ENCODE assay signal across 1 cellular context in the genomic region with DNA sequence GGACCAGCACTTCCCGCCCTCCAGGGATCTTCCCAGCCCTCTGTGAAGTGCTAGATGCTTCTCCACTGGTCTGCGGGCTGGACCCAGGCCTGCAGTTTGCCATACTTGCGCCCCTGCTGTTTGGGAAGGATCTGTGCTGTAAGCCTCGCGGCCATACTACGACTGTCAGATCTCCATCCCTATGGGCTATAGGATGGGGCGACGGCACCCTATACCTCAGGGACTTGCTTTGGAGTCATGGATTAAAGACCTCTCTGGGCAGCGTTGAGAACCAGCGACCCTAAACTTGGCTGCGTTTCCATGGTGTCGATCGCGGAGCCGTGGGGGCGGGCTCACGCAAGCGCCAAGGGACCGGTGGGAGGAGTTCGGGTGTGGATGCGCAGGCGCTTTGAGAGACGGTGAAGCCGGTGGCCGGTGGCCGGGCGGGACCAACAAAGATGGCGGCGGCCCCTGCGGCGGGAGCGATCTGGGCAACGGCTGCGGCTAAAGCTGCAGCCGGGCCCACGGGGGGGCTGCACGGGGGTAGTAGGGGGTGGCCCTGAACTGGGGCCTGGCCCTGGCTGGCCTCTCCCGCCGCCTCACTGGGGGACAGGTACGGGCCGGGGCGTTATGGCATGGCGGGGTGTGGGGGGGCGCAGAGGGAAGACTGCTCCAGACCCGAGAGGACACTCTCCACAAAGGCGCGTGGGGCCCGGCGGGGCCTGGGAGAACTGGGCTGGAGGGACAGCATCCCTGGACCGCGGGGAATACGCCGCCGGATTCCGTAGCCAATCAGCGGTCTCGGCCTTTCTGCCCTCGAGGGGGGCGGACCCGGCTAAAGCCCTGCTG.
TF ChIP-seq lines count a peak whose summit lies in the region.

TSS of gene USP21 (plus strand) at position 414 of the 828 bp plus-strand sequence. CDS start 1,141 bp downstream, outside the sequence.

TF ChIP-seq in HepG2, 621 proteins besides CTCF, POLR2A, EP300 and RAD21 (continued from another document and continues in another):
- TF ChIP-seq ZHX1 (CRISPR knock-in tag; IDR thresholded peaks at IDR 0.05; ENCODE audit: low read depth) (peak; percentile 76; the same call in 1 of the 2 replicates), HOXA3 (CRISPR knock-in tag; IDR thresholded peaks at IDR 0.05) (peak; percentile 54; the same call in 1 of the 2 replicates), NONO (IDR thresholded peaks at IDR 0.05) (no peak), NONO (CRISPR knock-in tag; conservative IDR thresholded peaks at IDR 0.05) (no peak; the same call in 1 of the 2 replicates), TAF1 (CRISPR knock-in tag; IDR thresholded peaks at IDR 0.05) (peak; percentile 93), CHD2 (IDR thresholded peaks at IDR 0.05; ENCODE audit: low read depth, low read length) (no peak), ZNF431 (CRISPR knock-in tag; IDR thresholded peaks at IDR 0.05; ENCODE audit: borderline replicate concordance, low read depth) (no peak), TRIM24 (CRISPR knock-in tag; IDR thresholded peaks at IDR 0.05) (no peak), MTA1 (CRISPR knock-in tag; IDR thresholded peaks at IDR 0.05; ENCODE audit: borderline replicate concordance) (no peak), RELA (CRISPR knock-in tag; IDR thresholded peaks at IDR 0.05) (no peak), ZUFSP (CRISPR knock-in tag; IDR thresholded peaks at IDR 0.05; ENCODE audit: borderline replicate concordance) (no peak), ATF7-NPFF (CRISPR knock-in tag; IDR thresholded peaks at IDR 0.05; ENCODE audit: low read depth) (no peak), RBM39 (IDR thresholded peaks at IDR 0.05; ENCODE audit: low read depth, low read length, poor library complexity, severe bottlenecking) (peak; percentile 60), SP140L (CRISPR knock-in tag; IDR thresholded peaks at IDR 0.05; ENCODE audit: borderline replicate concordance) (no peak), ATAD3A (CRISPR knock-in tag; IDR thresholded peaks at IDR 0.05) (no peak), GATAD2A (CRISPR knock-in tag; IDR thresholded peaks at IDR 0.05) (no peak; the same call in 1 of the 2 replicates), SALL2 (CRISPR knock-in tag; IDR thresholded peaks at IDR 0.05) (no peak), HNRNPK (IDR thresholded peaks at IDR 0.05; ENCODE audit: low read depth, low read length, poor library complexity, severe bottlenecking) (no peak), ZNF839 (CRISPR knock-in tag; IDR thresholded peaks at IDR 0.05; ENCODE audit: borderline replicate concordance) (no peak), PITX1 (CRISPR knock-in tag; IDR thresholded peaks at IDR 0.05) (0 out of 2 replicates have a peak, but pooled peaks have one; percentile 23), FLYWCH1 (CRISPR knock-in tag; IDR thresholded peaks at IDR 0.05) (no peak), ASH2L (IDR thresholded peaks at IDR 0.05; ENCODE audit: insufficient read length, low read depth, low read length) (peak; percentile 77), ZMAT3 (CRISPR knock-in tag; conservative IDR thresholded peaks at IDR 0.05) (peak; percentile 43; the same call in 1 of the 2 replicates), PLRG1 (conservative IDR thresholded peaks at IDR 0.05) (no peak), POGZ (CRISPR knock-in tag; IDR thresholded peaks at IDR 0.05) (peak; percentile 56), ZNF501 (CRISPR knock-in tag; IDR thresholded peaks at IDR 0.05) (peak; percentile 88), NR2C2 (CRISPR knock-in tag; IDR thresholded peaks at IDR 0.05; ENCODE audit: borderline replicate concordance) (no peak), AGO2 (optimal IDR thresholded peaks at IDR 0.05; ENCODE audit: low read depth, low read length) (peak; percentile 90), HOXD1 (CRISPR knock-in tag; IDR thresholded peaks at IDR 0.05) (no peak), RFXAP (CRISPR knock-in tag; IDR thresholded peaks at IDR 0.05; ENCODE audit: borderline replicate concordance) (no peak), ZNF639 (CRISPR knock-in tag; conservative IDR thresholded peaks at IDR 0.05) (no peak), HOXA9 (CRISPR knock-in tag; IDR thresholded peaks at IDR 0.05; ENCODE audit: borderline replicate concordance) (no peak), PPARG (CRISPR knock-in tag; conservative IDR thresholded peaks at IDR 0.05) (no peak), MAF1 (CRISPR knock-in tag; IDR thresholded peaks at IDR 0.05; ENCODE audit: borderline replicate concordance) (no peak), FOXA1 (IDR thresholded peaks at IDR 0.05) (no peak), FOXA1 (CRISPR knock-in tag; IDR thresholded peaks at IDR 0.05) (no peak), HMG20B (CRISPR knock-in tag; conservative IDR thresholded peaks at IDR 0.05) (no peak), ZNF782 (CRISPR knock-in tag; IDR thresholded peaks at IDR 0.05; ENCODE audit: borderline replicate concordance) (no peak), LBX2 (CRISPR knock-in tag; IDR thresholded peaks at IDR 0.05; ENCODE audit: borderline replicate concordance) (no peak), RFXANK (CRISPR knock-in tag; IDR thresholded peaks at IDR 0.05) (no peak), KLF15 (CRISPR knock-in tag; IDR thresholded peaks at IDR 0.05; ENCODE audit: borderline replicate concordance) (no peak), BCL6 (CRISPR knock-in tag; IDR thresholded peaks at IDR 0.05) (no peak), ZNF557 (CRISPR knock-in tag; IDR thresholded peaks at IDR 0.05) (no peak), ELF1 (CRISPR knock-in tag; IDR thresholded peaks at IDR 0.05) (no peak)
- TF ChIP-seq, protein P1, sequence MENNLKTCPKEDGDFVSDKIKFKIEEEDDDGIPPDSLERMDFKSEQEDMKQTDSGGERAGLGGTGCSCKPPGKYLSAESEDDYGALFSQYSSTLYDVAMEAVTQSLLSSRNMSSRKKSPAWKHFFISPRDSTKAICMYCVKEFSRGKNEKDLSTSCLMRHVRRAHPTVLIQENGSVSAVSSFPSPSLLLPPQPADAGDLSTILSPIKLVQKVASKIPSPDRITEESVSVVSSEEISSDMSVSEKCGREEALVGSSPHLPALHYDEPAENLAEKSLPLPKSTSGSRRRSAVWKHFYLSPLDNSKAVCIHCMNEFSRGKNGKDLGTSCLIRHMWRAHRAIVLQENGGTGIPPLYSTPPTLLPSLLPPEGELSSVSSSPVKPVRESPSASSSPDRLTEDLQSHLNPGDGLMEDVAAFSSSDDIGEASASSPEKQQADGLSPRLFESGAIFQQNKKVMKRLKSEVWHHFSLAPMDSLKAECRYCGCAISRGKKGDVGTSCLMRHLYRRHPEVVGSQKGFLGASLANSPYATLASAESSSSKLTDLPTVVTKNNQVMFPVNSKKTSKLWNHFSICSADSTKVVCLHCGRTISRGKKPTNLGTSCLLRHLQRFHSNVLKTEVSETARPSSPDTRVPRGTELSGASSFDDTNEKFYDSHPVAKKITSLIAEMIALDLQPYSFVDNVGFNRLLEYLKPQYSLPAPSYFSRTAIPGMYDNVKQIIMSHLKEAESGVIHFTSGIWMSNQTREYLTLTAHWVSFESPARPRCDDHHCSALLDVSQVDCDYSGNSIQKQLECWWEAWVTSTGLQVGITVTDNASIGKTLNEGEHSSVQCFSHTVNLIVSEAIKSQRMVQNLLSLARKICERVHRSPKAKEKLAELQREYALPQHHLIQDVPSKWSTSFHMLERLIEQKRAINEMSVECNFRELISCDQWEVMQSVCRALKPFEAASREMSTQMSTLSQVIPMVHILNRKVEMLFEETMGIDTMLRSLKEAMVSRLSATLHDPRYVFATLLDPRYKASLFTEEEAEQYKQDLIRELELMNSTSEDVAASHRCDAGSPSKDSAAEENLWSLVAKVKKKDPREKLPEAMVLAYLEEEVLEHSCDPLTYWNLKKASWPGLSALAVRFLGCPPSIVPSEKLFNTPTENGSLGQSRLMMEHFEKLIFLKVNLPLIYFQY (CRISPR knock-in tag; IDR thresholded peaks at IDR 0.05; ENCODE audit: borderline replicate concordance), result no peak
- TF ChIP-seq, protein P2, sequence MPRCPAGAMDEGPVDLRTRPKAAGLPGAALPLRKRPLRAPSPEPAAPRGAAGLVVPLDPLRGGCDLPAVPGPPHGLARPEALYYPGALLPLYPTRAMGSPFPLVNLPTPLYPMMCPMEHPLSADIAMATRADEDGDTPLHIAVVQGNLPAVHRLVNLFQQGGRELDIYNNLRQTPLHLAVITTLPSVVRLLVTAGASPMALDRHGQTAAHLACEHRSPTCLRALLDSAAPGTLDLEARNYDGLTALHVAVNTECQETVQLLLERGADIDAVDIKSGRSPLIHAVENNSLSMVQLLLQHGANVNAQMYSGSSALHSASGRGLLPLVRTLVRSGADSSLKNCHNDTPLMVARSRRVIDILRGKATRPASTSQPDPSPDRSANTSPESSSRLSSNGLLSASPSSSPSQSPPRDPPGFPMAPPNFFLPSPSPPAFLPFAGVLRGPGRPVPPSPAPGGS (CRISPR knock-in tag; IDR thresholded peaks at IDR 0.05), result 0 out of 2 replicates have a peak, but pooled peaks have one; percentile 49
- TF ChIP-seq, protein P3, sequence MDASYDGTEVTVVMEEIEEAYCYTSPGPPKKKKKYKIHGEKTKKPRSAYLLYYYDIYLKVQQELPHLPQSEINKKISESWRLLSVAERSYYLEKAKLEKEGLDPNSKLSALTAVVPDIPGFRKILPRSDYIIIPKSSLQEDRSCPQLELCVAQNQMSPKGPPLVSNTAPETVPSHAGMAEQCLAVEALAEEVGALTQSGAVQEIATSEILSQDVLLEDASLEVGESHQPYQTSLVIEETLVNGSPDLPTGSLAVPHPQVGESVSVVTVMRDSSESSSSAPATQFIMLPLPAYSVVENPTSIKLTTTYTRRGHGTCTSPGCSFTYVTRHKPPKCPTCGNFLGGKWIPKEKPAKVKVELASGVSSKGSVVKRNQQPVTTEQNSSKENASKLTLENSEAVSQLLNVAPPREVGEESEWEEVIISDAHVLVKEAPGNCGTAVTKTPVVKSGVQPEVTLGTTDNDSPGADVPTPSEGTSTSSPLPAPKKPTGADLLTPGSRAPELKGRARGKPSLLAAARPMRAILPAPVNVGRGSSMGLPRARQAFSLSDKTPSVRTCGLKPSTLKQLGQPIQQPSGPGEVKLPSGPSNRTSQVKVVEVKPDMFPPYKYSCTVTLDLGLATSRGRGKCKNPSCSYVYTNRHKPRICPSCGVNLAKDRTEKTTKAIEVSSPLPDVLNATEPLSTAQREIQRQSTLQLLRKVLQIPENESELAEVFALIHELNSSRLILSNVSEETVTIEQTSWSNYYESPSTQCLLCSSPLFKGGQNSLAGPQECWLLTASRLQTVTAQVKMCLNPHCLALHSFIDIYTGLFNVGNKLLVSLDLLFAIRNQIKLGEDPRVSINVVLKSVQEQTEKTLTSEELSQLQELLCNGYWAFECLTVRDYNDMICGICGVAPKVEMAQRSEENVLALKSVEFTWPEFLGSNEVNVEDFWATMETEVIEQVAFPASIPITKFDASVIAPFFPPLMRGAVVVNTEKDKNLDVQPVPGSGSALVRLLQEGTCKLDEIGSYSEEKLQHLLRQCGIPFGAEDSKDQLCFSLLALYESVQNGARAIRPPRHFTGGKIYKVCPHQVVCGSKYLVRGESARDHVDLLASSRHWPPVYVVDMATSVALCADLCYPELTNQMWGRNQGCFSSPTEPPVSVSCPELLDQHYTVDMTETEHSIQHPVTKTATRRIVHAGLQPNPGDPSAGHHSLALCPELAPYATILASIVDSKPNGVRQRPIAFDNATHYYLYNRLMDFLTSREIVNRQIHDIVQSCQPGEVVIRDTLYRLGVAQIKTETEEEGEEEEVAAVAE (CRISPR knock-in tag; IDR thresholded peaks at IDR 0.05; ENCODE audit: borderline replicate concordance), result no peak
- TF ChIP-seq, protein P4, sequence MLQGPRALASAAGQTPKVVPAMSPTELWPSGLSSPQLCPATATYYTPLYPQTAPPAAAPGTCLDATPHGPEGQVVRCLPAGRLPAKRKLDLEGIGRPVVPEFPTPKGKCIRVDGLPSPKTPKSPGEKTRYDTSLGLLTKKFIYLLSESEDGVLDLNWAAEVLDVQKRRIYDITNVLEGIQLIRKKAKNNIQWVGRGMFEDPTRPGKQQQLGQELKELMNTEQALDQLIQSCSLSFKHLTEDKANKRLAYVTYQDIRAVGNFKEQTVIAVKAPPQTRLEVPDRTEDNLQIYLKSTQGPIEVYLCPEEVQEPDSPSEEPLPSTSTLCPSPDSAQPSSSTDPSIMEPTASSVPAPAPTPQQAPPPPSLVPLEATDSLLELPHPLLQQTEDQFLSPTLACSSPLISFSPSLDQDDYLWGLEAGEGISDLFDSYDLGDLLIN (CRISPR knock-in tag; IDR thresholded peaks at IDR 0.05; ENCODE audit: borderline replicate concordance), result no peak
